Comparison of ENCODE assay signal across 1 cellular context in genomic region chr2:230956827-230957755, GRCh38.
TF ChIP-seq lines count a peak whose summit lies in the region.

No MANE protein-coding gene starts in this region.

TF ChIP-seq in GM12878, 131 proteins besides CTCF, POLR2A, EP300 and RAD21 (continued from another document and continues in another):
- TF ChIP-seq HSF1 (IDR thresholded peaks at IDR 0.05; ENCODE audit: low read depth, low read length) = no peak; the same call in 1 of the 2 replicates
- TF ChIP-seq SRF (IDR thresholded peaks at IDR 0.05; ENCODE audit: low read depth in 2 of 2, low read length in 2 of 2) = peak in 1 of 2 experiments; percentile 77; a peak in 2 of 4 replicates
- TF ChIP-seq TAF1 (IDR thresholded peaks at IDR 0.05; ENCODE audit: borderline replicate concordance, low read depth, low read length) = peak; percentile 92
- TF ChIP-seq EGR1 (IDR thresholded peaks at IDR 0.05; ENCODE audit: borderline replicate concordance in 1 of 2, low read depth in 2 of 2, low read length in 2 of 2) = peak in 1 of 2 experiments; percentile 49; a peak in 1 of 3 replicates
- peak; percentile 80 for TF ChIP-seq JUNB (IDR thresholded peaks at IDR 0.05)
- no peak for TF ChIP-seq SUZ12 (IDR thresholded peaks at IDR 0.05; ENCODE audit: unreplicated experiment)
- TF ChIP-seq NFIC (IDR thresholded peaks at IDR 0.05; ENCODE audit: low read depth, low read length) = no peak
- TF ChIP-seq EZH2 (IDR thresholded peaks at IDR 0.05; ENCODE audit: borderline replicate concordance, control insufficient read depth, low read depth, low read length) = no peak
- no peak for TF ChIP-seq NRF1 (conservative IDR thresholded peaks at IDR 0.05; ENCODE audit: low read depth, low read length)
- no peak for TF ChIP-seq FOXM1 (IDR thresholded peaks at IDR 0.05; ENCODE audit: low read depth, low read length)
- TF ChIP-seq POLR2AphosphoS5 (IDR thresholded peaks at IDR 0.05; ENCODE audit: low read length) = peak; percentile 93
- TF ChIP-seq PBX3 (IDR thresholded peaks at IDR 0.05; ENCODE audit: insufficient replicate concordance, low read depth, low read length) = peak; percentile 70
- TF ChIP-seq SMC3 (IDR thresholded peaks at IDR 0.05; ENCODE audit: borderline replicate concordance, low read length) = no peak
- TF ChIP-seq STAT3 (IDR thresholded peaks at IDR 0.05; ENCODE audit: low read depth, low read length) = no peak
- no peak; the same call in 1 of the 2 replicates for TF ChIP-seq NR2F1 (conservative IDR thresholded peaks at IDR 0.05)
- TF ChIP-seq BCL11A (IDR thresholded peaks at IDR 0.05; ENCODE audit: low read depth, low read length) = peak; percentile 95
- TF ChIP-seq ZBED1 (IDR thresholded peaks at IDR 0.05; ENCODE audit: borderline replicate concordance) = peak; percentile 94
- no peak for TF ChIP-seq BRCA1 (IDR thresholded peaks at IDR 0.05; ENCODE audit: low read depth, low read length)
- peak; percentile 79 for TF ChIP-seq NBN (IDR thresholded peaks at IDR 0.05)
- TF ChIP-seq ESRRA (IDR thresholded peaks at IDR 0.05; ENCODE audit: low read length) = no peak
- peak; percentile 75; the same call in 1 of the 2 replicates for TF ChIP-seq TBL1XR1 (IDR thresholded peaks at IDR 0.05; ENCODE audit: low read depth, low read length)
- TF ChIP-seq TARDBP (IDR thresholded peaks at IDR 0.05; ENCODE audit: borderline replicate concordance) = no peak
- TF ChIP-seq RAD51 (IDR thresholded peaks at IDR 0.05) = no peak
- TF ChIP-seq EED (IDR thresholded peaks at IDR 0.05; ENCODE audit: low read depth) = peak; percentile 83
- TF ChIP-seq ZBTB40 (IDR thresholded peaks at IDR 0.05; ENCODE audit: borderline replicate concordance) = no peak
- no peak for TF ChIP-seq MTA3 (IDR thresholded peaks at IDR 0.05; ENCODE audit: borderline replicate concordance, low read length)
- 0 out of 2 replicates have a peak, but pooled peaks have one; percentile 55 for TF ChIP-seq ASH2L (IDR thresholded peaks at IDR 0.05; ENCODE audit: borderline replicate concordance, low read depth)
- TF ChIP-seq PKNOX1 (IDR thresholded peaks at IDR 0.05) = peak; percentile 93
- peak; percentile 18; the same call in 1 of the 2 replicates for TF ChIP-seq MAX (IDR thresholded peaks at IDR 0.05; ENCODE audit: low read depth, low read length)
- TF ChIP-seq E2F4 (IDR thresholded peaks at IDR 0.05; ENCODE audit: low read depth, low read length) = 0 out of 2 replicates have a peak, but pooled peaks have one; percentile 59
- TF ChIP-seq POU2F2 (IDR thresholded peaks at IDR 0.05; ENCODE audit: borderline replicate concordance, low read depth, low read length) = peak; percentile 92
- no peak for TF ChIP-seq HDAC2 (IDR thresholded peaks at IDR 0.05)
- peak; percentile 91 for TF ChIP-seq MLLT1 (IDR thresholded peaks at IDR 0.05)
- peak; percentile 61; the same call in 1 of the 2 replicates for TF ChIP-seq NKRF (conservative IDR thresholded peaks at IDR 0.05)
- TF ChIP-seq E2F8 (IDR thresholded peaks at IDR 0.05; ENCODE audit: low read depth, partially characterized antibody) = peak; percentile 16
- TF ChIP-seq RELA (IDR thresholded peaks at IDR 0.05; ENCODE audit: borderline replicate concordance, partially characterized antibody) = peak; percentile 45
- no peak for TF ChIP-seq SREBF2 (IDR thresholded peaks at IDR 0.05; ENCODE audit: low read length)
- TF ChIP-seq ATF3 (IDR thresholded peaks at IDR 0.05; ENCODE audit: borderline replicate concordance, extremely low read depth, low read depth, low read length) = no peak
- TF ChIP-seq TCF12 (IDR thresholded peaks at IDR 0.05; ENCODE audit: low read depth, low read length) = peak; percentile 54; the same call in 1 of the 2 replicates
- peak; percentile 67 for TF ChIP-seq SP1 (IDR thresholded peaks at IDR 0.05; ENCODE audit: low read depth, low read length)
- no peak for TF ChIP-seq BMI1 (IDR thresholded peaks at IDR 0.05; ENCODE audit: borderline replicate concordance)
- no peak for TF ChIP-seq E4F1 (IDR thresholded peaks at IDR 0.05; ENCODE audit: borderline replicate concordance, partially characterized antibody)
- TF ChIP-seq SMARCA5 (IDR thresholded peaks at IDR 0.05) = peak; percentile 41; the same call in 1 of the 2 replicates
- peak; percentile 79 for TF ChIP-seq PAX5 (IDR thresholded peaks at IDR 0.05; ENCODE audit: borderline replicate concordance, low read depth, low read length)
